ENCODE assay signal across 23 cellular contexts in the genomic region with DNA sequence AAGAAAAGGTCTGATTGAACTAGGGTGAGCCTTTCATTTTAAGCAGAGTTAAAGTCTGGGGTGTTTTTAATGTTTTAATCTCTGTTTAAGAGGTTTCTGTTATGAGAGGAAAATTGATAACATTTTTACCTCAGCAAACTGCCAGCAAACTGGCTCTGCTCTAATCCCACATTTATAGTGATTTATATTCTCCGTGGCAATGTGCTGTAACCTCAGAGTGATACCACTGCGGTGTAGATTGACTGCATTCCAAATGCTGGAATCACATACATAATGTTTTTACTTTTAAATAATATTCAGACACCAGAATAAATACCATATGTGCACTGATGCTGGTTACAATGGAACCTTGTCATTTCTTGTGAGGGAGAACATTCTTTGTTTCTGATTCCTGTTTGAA.
DNase-seq lines count a peak whose midpoint lies in the region; ATAC-seq and TF ChIP-seq lines count a peak whose summit lies in the region.
"Had no signal": no experiment of that assay in that cellular context is flagged by ENCODE, and none has a peak within 500 bp of the region (broad histone marks: within the 10 kb centered on the region; RNA-seq: fewer than 3 reads in every experiment).

No MANE protein-coding gene starts in this region.

- no peak for TF ChIP-seq POLR2A in esophagus squamous epithelium (IDR thresholded peaks at IDR 0.05)

- DNase-seq in AG10803 (ENCODE audit: low read depth) (peak; percentile 91), SK-N-SH (no peak), fibroblast of lung (ENCODE audit: low read depth in 2 of 2) (peak; percentile 26 to 92), non-pigmented ciliary epithelial cell (ENCODE audit: low read depth) (peak; percentile 54), esophagus squamous epithelium (lab: John Stamatoyannopoulos, UW) (no peak), NCI-H2171 (lab: John Stamatoyannopoulos, UW) (no peak), H4 (ENCODE audit: low spot score) (no peak), left ventricle myocardium superior (no peak)
- DNase-seq: activated CD4-positive, alpha-beta T cell treated with anti-CD3 and anti-CD28 coated beads for 4 hours; activated CD8-positive, alpha-beta memory T cell treated with anti-CD3 and anti-CD28 coated beads, Interleukin-2, amount 10 ng/mL, durations not matched to agents 7 days and 5 days; activated naive CD8-positive, alpha-beta T cell treated with anti-CD3 and anti-CD28 coated beads, Interleukin-2, amount 10 ng/mL, durations not matched to agents 7 days and 5 days; DMS79 treated with DMSO at 0.1 percent for 48 hours; effector CD8-positive, alpha-beta T cell; Karpas-422; kidney; NCI-H1105; NCI-H2107; NCI-H526 treated with DMSO at 0.1 percent for 48 hours; substantia nigra had no signal

- intact Hi-C loops in esophagus squamous epithelium (cut with DNase I) (loop anchor here (10.0 kb wide), 1 partner anchor 167 kb away; no protein-coding TSS in a partner anchor), left ventricle myocardium superior (cut with micrococcal nuclease) (no loop called here)

- TF ChIP-seq RAD21 in SK-N-SH (IDR thresholded peaks at IDR 0.05; ENCODE audit: low read length) = no peak

- no peak for ATAC-seq in left ventricle myocardium superior
- ATAC-seq: activated CD8-positive, alpha-beta memory T cell treated with anti-CD3 and anti-CD28 coated beads, Interleukin-2, amount 10 ng/mL, durations not matched to agents 7 days and 5 days; activated T-helper 17 cell treated with anti-CD3 and anti-CD28 coated beads, Interleukin-2, amount 50 U/mL, for 72 hours had no signal

- peaks cover 5% of the 10 kb centered on the region for H3F3A ChIP-seq in SK-N-SH (replicated peaks; ENCODE audit: insufficient read depth)

- H2AFZ ChIP-seq in SK-N-SH (ENCODE audit: low read depth) (no peak overlapping the region), fibroblast of lung (ENCODE audit: low read length) (no peak overlapping the region)

- peaks cover 0 to 33% of the 10 kb centered on the region in 2 experiments for H3K36me3 ChIP-seq in SK-N-SH (replicated peaks in 1 of 2; ENCODE audit: control insufficient read depth in 1 of 2, insufficient read depth in 2 of 2, low read length in 1 of 2)
- peaks cover 2% of the 10 kb centered on the region for H3K36me3 ChIP-seq in fibroblast of lung (ENCODE audit: control insufficient read depth, insufficient read depth, low read length)
- H3K36me3 ChIP-seq in esophagus squamous epithelium = peaks cover 0 to 32% (median 0%) of the 10 kb centered on the region in 3 donors
- H3K36me3 ChIP-seq: vagina had no signal

- peak overlapping the region; percentile 48 to 72; a peak in 3 of 4 replicates for H3K27ac ChIP-seq in SK-N-SH (ENCODE audit: low read depth in 2 of 2, low read length in 1 of 2)
- no peak overlapping the region for H3K27ac ChIP-seq in fibroblast of lung (ENCODE audit: insufficient read depth, low read length)
- H3K27ac ChIP-seq in esophagus squamous epithelium = no peak overlapping the region
- H3K27ac ChIP-seq: esophagus muscularis mucosa, RWPE1, vagina had no signal

- no peaks in the 10 kb centered on the region for H3K9me2 ChIP-seq in SK-N-SH

- peak overlapping the region; percentile 9; the same call in 1 of the 2 replicates for H3K9ac ChIP-seq in SK-N-SH
- no peak overlapping the region for H3K9ac ChIP-seq in fibroblast of lung (ENCODE audit: insufficient read depth, low read length)

- POLR2A ChIA-PET in SK-N-SH (lab: Yijun Ruan, JAX) = no interaction called here

- no peaks in the 10 kb centered on the region for H3K9me3 ChIP-seq in SK-N-SH
- no peaks in the 10 kb centered on the region for H3K9me3 ChIP-seq in fibroblast of lung (ENCODE audit: control insufficient read depth, insufficient read depth, low read depth, low read length)
- H3K9me3 ChIP-seq in esophagus squamous epithelium = no peaks in the 10 kb centered on the region
- H3K9me3 ChIP-seq: esophagus muscularis mucosa, vagina had no signal

- no peak for TF ChIP-seq CTCF in AG10803 (conservative IDR thresholded peaks at IDR 0.05; ENCODE audit: low read length)
- TF ChIP-seq CTCF in SK-N-SH (IDR thresholded peaks at IDR 0.05) = no peak
- no peak for TF ChIP-seq CTCF in fibroblast of lung (conservative IDR thresholded peaks at IDR 0.05 in 1 of 2, IDR thresholded peaks at IDR 0.05 in 1 of 2; ENCODE audit: low read depth in 1 of 2, low read length in 2 of 2)
- no peak for TF ChIP-seq CTCF in esophagus squamous epithelium (IDR thresholded peaks at IDR 0.05)

- 26% methylated on average over 2 of the region's 2 CpGs for WGBS in SK-N-SH (ENCODE audit: low lambda C conversion rate)
- 59 to 62% methylated on average over 2 of the region's 2 CpGs for WGBS in esophagus squamous epithelium, 2 donors

- H4K20me1 ChIP-seq in SK-N-SH (ENCODE audit: insufficient read depth) = no peaks in the 10 kb centered on the region
- H4K20me1 ChIP-seq in fibroblast of lung (ENCODE audit: control insufficient read depth, extremely low read depth, insufficient read depth, low read length) = no peaks in the 10 kb centered on the region

- CTCF ChIA-PET in SK-N-SH (lab: Yijun Ruan, JAX) = interaction anchor here (1.2 kb wide), 1 partner anchor 168 kb away, joined by 3 read pairs; no protein-coding TSS in a partner anchor

- H3K4me2 ChIP-seq in SK-N-SH (no peak overlapping the region), fibroblast of lung (ENCODE audit: extremely low read depth, insufficient read depth, low read length) (no peak overlapping the region)

- H3K4me1 ChIP-seq in SK-N-SH (ENCODE audit: control insufficient read depth in 1 of 2, insufficient read depth in 2 of 2, low read depth in 1 of 2, low read length in 1 of 2) (peaks cover 0 to 7% of the 10 kb centered on the region in 2 experiments; a peak in 2 of 4 replicates), fibroblast of lung (ENCODE audit: control insufficient read depth, extremely low read depth, insufficient read depth, low read length) (peaks cover 8% of the 10 kb centered on the region), esophagus squamous epithelium (no peaks in the 10 kb centered on the region)
- H3K4me1 ChIP-seq: esophagus muscularis mucosa, vagina had no signal

- no peak overlapping the region for H3K4me3 ChIP-seq in AG10803 (ENCODE audit: low read length)
- no peak overlapping the region for H3K4me3 ChIP-seq in SK-N-SH (ENCODE audit: low read depth in 2 of 2, low read length in 1 of 2)
- no peak overlapping the region for H3K4me3 ChIP-seq in fibroblast of lung (replicated peaks in 1 of 4; ENCODE audit: control extremely low read depth in 1 of 4, insufficient read depth in 1 of 4, low read depth in 3 of 4, low read length in 4 of 4)
- H3K4me3 ChIP-seq in esophagus squamous epithelium = no peak overlapping the region
- H3K4me3 ChIP-seq: esophagus muscularis mucosa, vagina had no signal

- no peaks in the 10 kb centered on the region for H3K27me3 ChIP-seq in SK-N-SH (ENCODE audit: insufficient read depth)
- H3K27me3 ChIP-seq in fibroblast of lung (ENCODE audit: control insufficient read depth, insufficient read depth, low read length) = no peaks in the 10 kb centered on the region
- H3K27me3 ChIP-seq in esophagus squamous epithelium = no peaks in the 10 kb centered on the region
- H3K27me3 ChIP-seq: esophagus muscularis mucosa, vagina had no signal

- TF ChIP-seq EP300 in SK-N-SH (IDR thresholded peaks at IDR 0.05; ENCODE audit: borderline replicate concordance in 1 of 2, low read depth in 1 of 2, low read length in 1 of 2) = peak; percentile 57 to 64; a peak in 3 of 4 replicates

- H3K79me2 ChIP-seq in SK-N-SH (ENCODE audit: insufficient read depth) = no peaks in the 10 kb centered on the region
- no peaks in the 10 kb centered on the region for H3K79me2 ChIP-seq in fibroblast of lung (ENCODE audit: control insufficient read depth, insufficient read depth, low read length)

TF ChIP-seq in SK-N-SH, 30 proteins besides CTCF, POLR2A, EP300 and RAD21 (continues in another document):
- TF ChIP-seq EZH2phosphoT487 (IDR thresholded peaks at IDR 0.05; ENCODE audit: borderline replicate concordance, low read depth) = no peak
- TF ChIP-seq, protein P1, sequence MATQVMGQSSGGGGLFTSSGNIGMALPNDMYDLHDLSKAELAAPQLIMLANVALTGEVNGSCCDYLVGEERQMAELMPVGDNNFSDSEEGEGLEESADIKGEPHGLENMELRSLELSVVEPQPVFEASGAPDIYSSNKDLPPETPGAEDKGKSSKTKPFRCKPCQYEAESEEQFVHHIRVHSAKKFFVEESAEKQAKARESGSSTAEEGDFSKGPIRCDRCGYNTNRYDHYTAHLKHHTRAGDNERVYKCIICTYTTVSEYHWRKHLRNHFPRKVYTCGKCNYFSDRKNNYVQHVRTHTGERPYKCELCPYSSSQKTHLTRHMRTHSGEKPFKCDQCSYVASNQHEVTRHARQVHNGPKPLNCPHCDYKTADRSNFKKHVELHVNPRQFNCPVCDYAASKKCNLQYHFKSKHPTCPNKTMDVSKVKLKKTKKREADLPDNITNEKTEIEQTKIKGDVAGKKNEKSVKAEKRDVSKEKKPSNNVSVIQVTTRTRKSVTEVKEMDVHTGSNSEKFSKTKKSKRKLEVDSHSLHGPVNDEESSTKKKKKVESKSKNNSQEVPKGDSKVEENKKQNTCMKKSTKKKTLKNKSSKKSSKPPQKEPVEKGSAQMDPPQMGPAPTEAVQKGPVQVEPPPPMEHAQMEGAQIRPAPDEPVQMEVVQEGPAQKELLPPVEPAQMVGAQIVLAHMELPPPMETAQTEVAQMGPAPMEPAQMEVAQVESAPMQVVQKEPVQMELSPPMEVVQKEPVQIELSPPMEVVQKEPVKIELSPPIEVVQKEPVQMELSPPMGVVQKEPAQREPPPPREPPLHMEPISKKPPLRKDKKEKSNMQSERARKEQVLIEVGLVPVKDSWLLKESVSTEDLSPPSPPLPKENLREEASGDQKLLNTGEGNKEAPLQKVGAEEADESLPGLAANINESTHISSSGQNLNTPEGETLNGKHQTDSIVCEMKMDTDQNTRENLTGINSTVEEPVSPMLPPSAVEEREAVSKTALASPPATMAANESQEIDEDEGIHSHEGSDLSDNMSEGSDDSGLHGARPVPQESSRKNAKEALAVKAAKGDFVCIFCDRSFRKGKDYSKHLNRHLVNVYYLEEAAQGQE (IDR thresholded peaks at IDR 0.05; ENCODE audit: low read depth, low read length) = no peak
- no peak for TF ChIP-seq USF1 (IDR thresholded peaks at IDR 0.05; ENCODE audit: borderline replicate concordance, low read depth)

Comparison
In these comparisons a context has a peak if more than half of its experiments do, and no peak if none do; other contexts are left out.
1. DNase-seq: peak in AG10803 (single experiment), fibroblast of lung (2 of 2) and non-pigmented ciliary epithelial cell (single experiment); none in SK-N-SH (single experiment), esophagus squamous epithelium (single experiment), NCI-H2171 (single experiment), H4 (single experiment) and left ventricle myocardium superior (single experiment).
2. H3K27ac ChIP-seq: peak in SK-N-SH (2 of 2); none in fibroblast of lung (single experiment) and esophagus squamous epithelium (0 of 4).